Comparison of ENCODE assay signal across 1 cellular context in the genomic region with DNA sequence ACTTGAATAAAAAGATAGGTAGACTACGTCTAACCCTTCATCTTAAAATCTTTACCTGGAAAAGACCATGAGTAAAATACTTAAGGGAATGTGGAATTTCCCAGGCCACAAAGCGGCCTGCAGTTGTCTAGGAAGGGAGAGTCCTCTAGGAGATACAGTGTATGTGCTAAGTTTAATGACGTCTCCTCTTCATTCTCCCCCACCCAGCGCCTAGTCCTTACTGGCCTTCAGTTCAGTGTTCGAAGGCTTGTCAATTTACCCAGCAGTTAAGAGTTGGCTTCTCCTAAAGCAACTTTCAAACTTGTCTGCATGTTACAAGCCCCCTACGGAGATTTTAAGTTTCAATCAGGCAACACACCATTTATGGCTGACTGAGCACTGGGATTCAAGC.
TF ChIP-seq lines count a peak whose summit lies in the region.

No MANE protein-coding gene starts in this region.

TF ChIP-seq in SK-N-SH, 30 proteins besides CTCF, POLR2A, EP300 and RAD21 (continued from another document):
- TF ChIP-seq, protein P1, sequence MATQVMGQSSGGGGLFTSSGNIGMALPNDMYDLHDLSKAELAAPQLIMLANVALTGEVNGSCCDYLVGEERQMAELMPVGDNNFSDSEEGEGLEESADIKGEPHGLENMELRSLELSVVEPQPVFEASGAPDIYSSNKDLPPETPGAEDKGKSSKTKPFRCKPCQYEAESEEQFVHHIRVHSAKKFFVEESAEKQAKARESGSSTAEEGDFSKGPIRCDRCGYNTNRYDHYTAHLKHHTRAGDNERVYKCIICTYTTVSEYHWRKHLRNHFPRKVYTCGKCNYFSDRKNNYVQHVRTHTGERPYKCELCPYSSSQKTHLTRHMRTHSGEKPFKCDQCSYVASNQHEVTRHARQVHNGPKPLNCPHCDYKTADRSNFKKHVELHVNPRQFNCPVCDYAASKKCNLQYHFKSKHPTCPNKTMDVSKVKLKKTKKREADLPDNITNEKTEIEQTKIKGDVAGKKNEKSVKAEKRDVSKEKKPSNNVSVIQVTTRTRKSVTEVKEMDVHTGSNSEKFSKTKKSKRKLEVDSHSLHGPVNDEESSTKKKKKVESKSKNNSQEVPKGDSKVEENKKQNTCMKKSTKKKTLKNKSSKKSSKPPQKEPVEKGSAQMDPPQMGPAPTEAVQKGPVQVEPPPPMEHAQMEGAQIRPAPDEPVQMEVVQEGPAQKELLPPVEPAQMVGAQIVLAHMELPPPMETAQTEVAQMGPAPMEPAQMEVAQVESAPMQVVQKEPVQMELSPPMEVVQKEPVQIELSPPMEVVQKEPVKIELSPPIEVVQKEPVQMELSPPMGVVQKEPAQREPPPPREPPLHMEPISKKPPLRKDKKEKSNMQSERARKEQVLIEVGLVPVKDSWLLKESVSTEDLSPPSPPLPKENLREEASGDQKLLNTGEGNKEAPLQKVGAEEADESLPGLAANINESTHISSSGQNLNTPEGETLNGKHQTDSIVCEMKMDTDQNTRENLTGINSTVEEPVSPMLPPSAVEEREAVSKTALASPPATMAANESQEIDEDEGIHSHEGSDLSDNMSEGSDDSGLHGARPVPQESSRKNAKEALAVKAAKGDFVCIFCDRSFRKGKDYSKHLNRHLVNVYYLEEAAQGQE (IDR thresholded peaks at IDR 0.05; ENCODE audit: low read depth, low read length): no peak
- TF ChIP-seq RCOR1 (IDR thresholded peaks at IDR 0.05; ENCODE audit: low read length): no peak
- TF ChIP-seq GABPA (IDR thresholded peaks at IDR 0.05; ENCODE audit: low read depth): no peak
- TF ChIP-seq SIN3A (IDR thresholded peaks at IDR 0.05; ENCODE audit: borderline replicate concordance, low read depth, low read length): no peak
- no peak for TF ChIP-seq MXI1 (IDR thresholded peaks at IDR 0.05; ENCODE audit: low read depth, low read length)
- TF ChIP-seq FOXM1 (IDR thresholded peaks at IDR 0.05; ENCODE audit: low read depth): no peak
- TF ChIP-seq NRF1 (IDR thresholded peaks at IDR 0.05; ENCODE audit: low read depth, low read length): no peak
